13 cellular contexts compared by ENCODE assay signal in genomic region chr11:10866893-10867331, GRCh38. TPM values are rescaled to one million over a fixed set of nuclear protein-coding genes. Genes with fewer than 3 reads are reported as not detected.
DNase-seq lines count a peak whose midpoint lies in the region; ATAC-seq and TF ChIP-seq lines count a peak whose summit lies in the region.
"Had no signal": no experiment of that assay in that cellular context is flagged by ENCODE, and none has a peak within 500 bp of the region (broad histone marks: within the 10 kb centered on the region; RNA-seq: fewer than 3 reads in every experiment).

No MANE protein-coding gene starts in this region.

- peak; percentile 46 for DNase-seq in AG09309 (ENCODE audit: low read depth)
- peak; percentile 20 for DNase-seq in NB4 (ENCODE audit: low read depth)
- DNase-seq in dedifferentiated amniotic fluid mesenchymal stem cell (ENCODE audit: extremely low spot score) = peak; percentile 51
- DNase-seq in memory B cell (ENCODE audit: low spot score in 2 of 2) = no peak
- no peak for DNase-seq in neuronal stem cell (ENCODE audit: low spot score)
- no peak for DNase-seq in immature natural killer cell
- no peak for DNase-seq in OCI-M1 (lab: John Stamatoyannopoulos, UW)
- no peak for DNase-seq in HuH-7 (ENCODE audit: low spot score)
- DNase-seq: activated CD4-positive, alpha-beta T cell treated with anti-CD3 and anti-CD28 coated beads, Interleukin-2, amount 50 U/mL, for 1 hour; amygdala; MV-4-11 had no signal

- no peak overlapping the region for H4K8ac ChIP-seq in neuronal stem cell (ENCODE audit: low read depth, low read length)

- H4K91ac ChIP-seq in neuronal stem cell (ENCODE audit: low read depth, low read length, poor library complexity) = no peak overlapping the region

- H2BK5ac ChIP-seq in neuronal stem cell (ENCODE audit: low read length) = no peak overlapping the region

- no peak overlapping the region for H2BK120ac ChIP-seq in neuronal stem cell (ENCODE audit: low read depth, low read length)

- H3K79me1 ChIP-seq in neuronal stem cell (ENCODE audit: low read depth, low read length) = no peaks in the 10 kb centered on the region

- H3K14ac ChIP-seq in neuronal stem cell (ENCODE audit: low read length) = no peak overlapping the region

- H3K4me1 Mint-ChIP-seq in memory B cell (peaks cover 25% of the 10 kb centered on the region), immature natural killer cell (peaks cover 7 to 9% of the 10 kb centered on the region in 2 donors)

- no peaks in the 10 kb centered on the region for H3K27me3 ChIP-seq in neuronal stem cell (ENCODE audit: control insufficient read depth in 3 of 3, insufficient read depth in 3 of 3, low read depth in 1 of 3, low read length in 3 of 3)
- H3K27me3 ChIP-seq: BLaER1, neutrophil had no signal

- no peak overlapping the region for H2BK15ac ChIP-seq in neuronal stem cell (ENCODE audit: low read length)

- H3K27me3 Mint-ChIP-seq in memory B cell = no peaks in the 10 kb centered on the region
- H3K27me3 Mint-ChIP-seq in immature natural killer cell (ENCODE audit: low read depth in 3 of 3) = no peaks in the 10 kb centered on the region

- no peak overlapping the region for H2AK5ac ChIP-seq in neuronal stem cell (ENCODE audit: low read depth, low read length)

- peaks cover 0 to 4% of the 10 kb centered on the region in 2 donors for H3K4me1 ChIP-seq in neuronal stem cell (ENCODE audit: control insufficient read depth in 2 of 2, insufficient read depth in 1 of 2, low read depth in 1 of 2, low read length in 2 of 2)

- no peak overlapping the region for H3K27ac ChIP-seq in neuronal stem cell (replicated peaks; ENCODE audit: low read length)
- H3K27ac ChIP-seq: BLaER1, neutrophil had no signal

- TF ChIP-seq CTCF in AG09309 (IDR thresholded peaks at IDR 0.05; ENCODE audit: control insufficient read depth, insufficient read depth, low read depth, low read length, missing control alignments) (no peak), NB4 (IDR thresholded peaks at IDR 0.05; ENCODE audit: low read depth, low read length) (no peak)

- H3K23ac ChIP-seq in neuronal stem cell (ENCODE audit: low read depth, low read length, poor library complexity) = no peak overlapping the region

- H3K36me3 ChIP-seq in neuronal stem cell (replicated peaks in 1 of 2; ENCODE audit: control insufficient read depth in 2 of 2, insufficient read depth in 2 of 2, low read length in 2 of 2) = no peaks in the 10 kb centered on the region
- H3K36me3 ChIP-seq: neutrophil had no signal

- peaks cover 14% of the 10 kb centered on the region for H3K36me3 Mint-ChIP-seq in memory B cell
- peaks cover 0 to 6% (median 5%) of the 10 kb centered on the region in 3 donors for H3K36me3 Mint-ChIP-seq in immature natural killer cell

- no peak overlapping the region for H3K18ac ChIP-seq in neuronal stem cell (ENCODE audit: low read length)

- no peak for TF ChIP-seq POLR2A in NB4 (IDR thresholded peaks at IDR 0.05; ENCODE audit: extremely low read depth, insufficient read length)

- H3K4me2 ChIP-seq in neuronal stem cell (ENCODE audit: insufficient read depth, low read length, poor library complexity, severe bottlenecking) = no peak overlapping the region
- H3K4me2 ChIP-seq: BLaER1 had no signal

- no peak overlapping the region for H2BK12ac ChIP-seq in neuronal stem cell (ENCODE audit: low read length)

- ATAC-seq in memory B cell (ENCODE audit: low read depth) = no peak

- no peak overlapping the region for H3K4ac ChIP-seq in neuronal stem cell (ENCODE audit: low read length)

- no peak overlapping the region for H3K4me3 ChIP-seq in AG09309 (ENCODE audit: control insufficient read depth, low read depth, low read length)
- no peak overlapping the region for H3K4me3 ChIP-seq in NB4 (ENCODE audit: low read depth, low read length)
- no peak overlapping the region for H3K4me3 ChIP-seq in neuronal stem cell (ENCODE audit: low read length in 2 of 2)
- H3K4me3 ChIP-seq: BLaER1 had no signal

- WGBS in neuronal stem cell (ENCODE audit: extremely low coverage in 2 of 2, insufficient read length in 2 of 2, insufficient replicate concordance in 1 of 2), 2 donors = no CpG with 5 or more reads among the region's 10 CpGs

- no peak overlapping the region for H2AFZ ChIP-seq in neuronal stem cell (ENCODE audit: low read length)

- H3K27ac Mint-ChIP-seq in memory B cell = peak overlapping the region; percentile 7
- H3K27ac Mint-ChIP-seq in immature natural killer cell = no peak overlapping the region

- H3K9ac ChIP-seq in neuronal stem cell (ENCODE audit: low read depth, low read length, poor library complexity) = no peak overlapping the region
- H3K9ac ChIP-seq: BLaER1 had no signal

- peaks cover 4% of the 10 kb centered on the region for H3K9me3 Mint-ChIP-seq in memory B cell
- H3K9me3 Mint-ChIP-seq in immature natural killer cell = peaks cover 0 to under 1% (median 0%) of the 10 kb centered on the region in 6 donors

- peaks cover 0 to 13% of the 10 kb centered on the region in 2 donors for H3K9me3 ChIP-seq in neuronal stem cell (replicated peaks in 1 of 2; ENCODE audit: control insufficient read depth in 2 of 2, insufficient read depth in 1 of 2, low read depth in 1 of 2, low read length in 2 of 2)
- H3K9me3 ChIP-seq: neutrophil had no signal

- H3K4me3 Mint-ChIP-seq in memory B cell (no peak overlapping the region), immature natural killer cell (no peak overlapping the region)

RNA-seq across cellular contexts. Expression of gene ZBED5, which starts 9.1 kb away (rescaled TPM):
- 43.1 TPM for polyA plus RNA-seq in neuronal stem cell (2013, experiment 1 of 2)
- 42.7 TPM for polyA plus RNA-seq in neuronal stem cell (2013, experiment 2 of 2)
- polyA plus RNA-seq in immature natural killer cell = 10 to 100 TPM in 1 of 3 donors, 1 to 10 TPM in 2; 7.2 to 14.7 (median 9.8) TPM

RNA-seq across cellular contexts. Expression of gene EIF4G2, which starts 58.2 kb away (rescaled TPM):
- 741 TPM for polyA plus RNA-seq in neuronal stem cell (2013, experiment 1 of 2)
- polyA plus RNA-seq in neuronal stem cell (2013, experiment 2 of 2) = 763 TPM
- 100 to 1,000 TPM; 322 to 508 (median 441) TPM for polyA plus RNA-seq in immature natural killer cell

Comparison
In these comparisons a context has a peak if more than half of its experiments do, and no peak if none do; other contexts are left out.
1. DNase-seq: peak in AG09309 (single experiment), NB4 (single experiment) and dedifferentiated amniotic fluid mesenchymal stem cell (single experiment); none in memory B cell (0 of 2), neuronal stem cell (single experiment), immature natural killer cell (0 of 3), OCI-M1 (single experiment) and HuH-7 (single experiment).